ENCODE assay signal across 1 cellular context in genomic region chr2:195711478-195711877, GRCh38.
TF ChIP-seq lines count a peak whose summit lies in the region.

No MANE protein-coding gene starts in this region.

TF ChIP-seq in GM23338, 12 proteins besides CTCF, POLR2A, EP300 and RAD21 (continued from another document):
- no peak for TF ChIP-seq REST (IDR thresholded peaks at IDR 0.05; ENCODE audit: unreplicated experiment)
